ENCODE assay signal across 23 cellular contexts in the genomic region with DNA sequence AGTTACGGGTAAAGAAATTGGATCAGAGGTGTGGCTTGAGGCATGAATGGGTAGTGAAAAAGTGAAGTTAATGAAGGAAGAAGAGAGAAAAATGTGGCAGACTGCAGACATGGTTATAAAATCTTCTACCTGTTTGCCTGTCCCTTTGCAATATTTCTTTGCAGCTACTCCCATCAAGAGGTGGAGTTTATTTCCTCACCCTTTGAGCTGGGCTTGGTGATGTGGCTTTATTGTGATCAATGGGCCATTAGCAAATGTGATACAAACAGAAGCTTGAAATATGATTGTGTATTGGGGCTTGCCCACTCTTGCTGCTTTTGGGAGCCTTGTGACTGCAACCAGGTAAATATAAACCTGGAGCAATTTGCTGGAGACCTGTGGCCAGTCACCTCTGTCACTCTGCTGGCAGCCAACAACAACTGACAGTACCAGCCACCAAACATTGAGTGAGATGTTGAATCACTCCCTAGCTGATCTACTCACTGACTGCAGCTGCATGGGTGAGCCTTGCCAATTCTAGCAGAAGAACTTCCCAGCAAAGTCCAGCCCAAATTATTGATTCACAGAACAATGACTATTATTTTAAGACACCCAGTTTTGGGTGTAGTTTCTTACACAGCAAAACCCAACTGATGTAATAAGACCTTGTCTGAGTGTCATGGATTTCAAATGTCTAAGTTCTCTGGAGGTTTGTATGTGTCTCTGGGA.
DNase-seq lines count a peak whose midpoint lies in the region; ATAC-seq, FAIRE-seq and TF ChIP-seq lines count a peak whose summit lies in the region.
"Had no signal": no experiment of that assay in that cellular context is flagged by ENCODE, and none has a peak within 500 bp of the region (broad histone marks: within the 10 kb centered on the region; RNA-seq: fewer than 3 reads in every experiment).

No MANE protein-coding gene starts in this region.

- no peak for TF ChIP-seq EP300 in HepG2 (IDR thresholded peaks at IDR 0.05; ENCODE audit: low read depth in 2 of 2, low read length in 2 of 2)
- no peak for TF ChIP-seq EP300 in HepG2 (CRISPR knock-in tag; IDR thresholded peaks at IDR 0.05; ENCODE audit: borderline replicate concordance)

- in situ Hi-C loops in HepG2 (cut with HindIII; ENCODE audit: extremely low pct_ligation_motif_present, low pct_unique_long_range_greater_than_20kb), result no loop called here

- H3K9me3 Mint-ChIP-seq in activated CD4-positive, alpha-beta memory T cell treated with anti-CD3 and anti-CD28 coated beads for 36 hours, result no peaks in the 10 kb centered on the region
- peaks cover 2% of the 10 kb centered on the region for H3K9me3 Mint-ChIP-seq in activated CD4-positive, alpha-beta memory T cell treated with anti-CD3 and anti-CD28 coated beads, Interleukin-2, amount 10 ng/mL, durations not matched to agents 7 days and 5 days
- peaks cover 3% of the 10 kb centered on the region for H3K9me3 Mint-ChIP-seq in stimulated activated memory B cell treated with anti-CD40 and anti-IgM and Interleukin-4, amounts not matched to agents 10 μg/mL and 1 μg/mL and 100 μg/mL, for 72 hours
- no peaks in the 10 kb centered on the region for H3K9me3 Mint-ChIP-seq in natural killer cell
- H3K9me3 Mint-ChIP-seq: activated naive CD4-positive, alpha-beta T cell treated with anti-CD3 and anti-CD28 coated beads, Interleukin-2, amount 50 U/mL, for 24 hours had no signal

- no peak for TF ChIP-seq RAD21 in HepG2 (CRISPR knock-in tag; IDR thresholded peaks at IDR 0.05)

- H3K36me3 ChIP-seq in PC-3 (ENCODE audit: low read depth, low read length), result no peaks in the 10 kb centered on the region
- no peaks in the 10 kb centered on the region for H3K36me3 ChIP-seq in HepG2 (replicated peaks in 1 of 2; ENCODE audit: control insufficient read depth in 1 of 2, insufficient read depth in 2 of 2, low read length in 2 of 2)
- H3K36me3 ChIP-seq: colonic mucosa, gastrocnemius medialis, suprapubic skin had no signal

- H3F3A ChIP-seq in PC-3 (ENCODE audit: low read length, unreplicated experiment), result no peaks in the 10 kb centered on the region

- no peaks in the 10 kb centered on the region for H3K9me3 ChIP-seq in PC-3 (ENCODE audit: low read length)
- H3K9me3 ChIP-seq in HepG2 (ENCODE audit: low read length), result no peaks in the 10 kb centered on the region
- H3K9me3 ChIP-seq: colonic mucosa, gastrocnemius medialis, suprapubic skin had no signal

- CTCF ChIA-PET in activated CD4-positive, alpha-beta memory T cell treated with anti-CD3 and anti-CD28 coated beads for 36 hours (lab: Charles Lee), result no interaction called here
- CTCF ChIA-PET in activated CD4-positive, alpha-beta memory T cell treated with anti-CD3 and anti-CD28 coated beads, Interleukin-2, amount 10 ng/mL, durations not matched to agents 7 days and 5 days (lab: Charles Lee), result interaction anchor here (1.5 kb wide), 1 partner anchor 315 kb away, joined by 4 read pairs; no protein-coding TSS in a partner anchor
- CTCF ChIA-PET in PC-3 (lab: Charles Lee), result no interaction called here
- CTCF ChIA-PET in HepG2 (lab: Yijun Ruan, JAX; ENCODE audit: low intra/inter-chr PET ratio, low total read pairs), result no interaction called here

- H3K4me3 ChIP-seq in PC-3 (ENCODE audit: low read length), result no peak overlapping the region
- H3K4me3 ChIP-seq in HepG2 (replicated peaks in 1 of 3; ENCODE audit: insufficient read depth in 1 of 3, low read depth in 2 of 3, low read length in 3 of 3), result no peak overlapping the region
- H3K4me3 ChIP-seq: colonic mucosa, gastrocnemius medialis, skin epidermis, suprapubic skin had no signal

- POLR2A ChIA-PET in activated CD4-positive, alpha-beta memory T cell treated with anti-CD3 and anti-CD28 coated beads for 36 hours (lab: Charles Lee), result interaction anchor here (0.5 to 2.0 kb wide), 2 partner anchors 12 to 150 kb away, joined by 3 to 6 read pairs; no protein-coding TSS in a partner anchor
- POLR2A ChIA-PET in activated CD4-positive, alpha-beta memory T cell treated with anti-CD3 and anti-CD28 coated beads, Interleukin-2, amount 10 ng/mL, durations not matched to agents 7 days and 5 days (lab: Charles Lee), result interaction anchor here (0.9 to 1.1 kb wide), 2 partner anchors 150 to 268 kb away, joined by 3 to 4 read pairs; no protein-coding TSS in a partner anchor
- POLR2A ChIA-PET in PC-3 (lab: Charles Lee; ENCODE audit: unreplicated experiment), result no interaction called here
- POLR2A ChIA-PET in HepG2 (lab: Yijun Ruan, JAX), result no interaction called here

- H2AFZ ChIP-seq in PC-3 (ENCODE audit: low read length), result no peak overlapping the region
- H2AFZ ChIP-seq in HepG2 (ENCODE audit: low read length), result no peak overlapping the region

- DNase-seq in activated CD4-positive, alpha-beta memory T cell treated with anti-CD3 and anti-CD28 coated beads for 36 hours, result no peak
- DNase-seq in activated CD4-positive, alpha-beta memory T cell treated with anti-CD3 and anti-CD28 coated beads, Interleukin-2, amount 10 ng/mL, durations not matched to agents 7 days and 5 days, result no peak
- DNase-seq in PC-3, result peak; percentile 36
- peak; percentile 52 for DNase-seq in kidney tubule cell (ENCODE audit: low spot score)
- no peak for DNase-seq in natural killer cell
- no peak for DNase-seq in T-helper 9 cell
- no peak for DNase-seq in HepG2 (ENCODE audit: low spot score)
- DNase-seq: activated CD4-positive, alpha-beta T cell treated with anti-CD3 and anti-CD28 coated beads, Interleukin-2, amount 10 ng/mL, durations not matched to agents 7 days and 5 days; activated T-cell treated with anti-CD3 and anti-CD28 coated beads, Interleukin-2, amount 50 U/mL, for 24 hours; C1 segment of cervical spinal cord; colonic mucosa; gastrocnemius medialis; NCI-H1436 treated with DMSO at 0.1 percent for 48 hours; NCI-H2171 treated with DMSO at 0.1 percent for 48 hours; posterior cingulate gyrus; stimulated activated CD4-positive, alpha-beta T cell treated with anti-CD3 and anti-CD28 coated beads, Interleukin-4, amount 100 ng/mL, for 24 hours had no signal

- no peaks in the 10 kb centered on the region for H3K9me2 ChIP-seq in PC-3 (replicated peaks; ENCODE audit: low read length)

- no peaks in the 10 kb centered on the region for H3K27me3 ChIP-seq in PC-3 (ENCODE audit: low read length)
- H3K27me3 ChIP-seq in HepG2 (ENCODE audit: control insufficient read depth in 1 of 2, insufficient read depth in 2 of 2, low read length in 2 of 2), result no peaks in the 10 kb centered on the region
- H3K27me3 ChIP-seq: colonic mucosa, gastrocnemius medialis, suprapubic skin had no signal

- H3K4me1 ChIP-seq in PC-3 (ENCODE audit: insufficient read depth, low read length) (peaks cover 16% of the 10 kb centered on the region), HepG2 (ENCODE audit: insufficient read depth, low read length) (no peaks in the 10 kb centered on the region)
- H3K4me1 ChIP-seq: colonic mucosa had no signal

- H3K9ac ChIP-seq in PC-3 (ENCODE audit: low read length) (no peak overlapping the region), HepG2 (ENCODE audit: insufficient read depth, low read depth, low read length) (no peak overlapping the region)

- peaks cover 82% of the 10 kb centered on the region for H3K4me1 Mint-ChIP-seq in activated CD4-positive, alpha-beta memory T cell treated with anti-CD3 and anti-CD28 coated beads for 36 hours (ENCODE audit: low read depth)
- H3K4me1 Mint-ChIP-seq in activated CD4-positive, alpha-beta memory T cell treated with anti-CD3 and anti-CD28 coated beads, Interleukin-2, amount 10 ng/mL, durations not matched to agents 7 days and 5 days, result peaks cover 67% of the 10 kb centered on the region
- peaks cover 91% of the 10 kb centered on the region for H3K4me1 Mint-ChIP-seq in stimulated activated memory B cell treated with anti-CD40 and anti-IgM and Interleukin-4, amounts not matched to agents 10 μg/mL and 1 μg/mL and 100 μg/mL, for 72 hours
- peaks cover 36 to 54% of the 10 kb centered on the region in 2 donors for H3K4me1 Mint-ChIP-seq in natural killer cell

- ATAC-seq in PC-3 (peak; percentile 46), natural killer cell (no peak), HepG2 (no peak)
- no peak for ATAC-seq in stimulated activated memory B cell treated with anti-CD40 and anti-IgM and Interleukin-4, amounts not matched to agents 10 μg/mL and 1 μg/mL and 100 μg/mL, for 72 hours
- ATAC-seq: gastrocnemius medialis, SK-N-SH treated with all-trans-retinoic acid at 6 μM for 48 hours had no signal

- H3K36me3 Mint-ChIP-seq in activated CD4-positive, alpha-beta memory T cell treated with anti-CD3 and anti-CD28 coated beads for 36 hours, result no peaks in the 10 kb centered on the region
- peaks cover 10% of the 10 kb centered on the region for H3K36me3 Mint-ChIP-seq in activated CD4-positive, alpha-beta memory T cell treated with anti-CD3 and anti-CD28 coated beads, Interleukin-2, amount 10 ng/mL, durations not matched to agents 7 days and 5 days (ENCODE audit: low read depth)
- peaks cover 5% of the 10 kb centered on the region for H3K36me3 Mint-ChIP-seq in stimulated activated memory B cell treated with anti-CD40 and anti-IgM and Interleukin-4, amounts not matched to agents 10 μg/mL and 1 μg/mL and 100 μg/mL, for 72 hours
- H3K36me3 Mint-ChIP-seq in natural killer cell, result no peaks in the 10 kb centered on the region
- H3K36me3 Mint-ChIP-seq: activated naive CD4-positive, alpha-beta T cell treated with anti-CD3 and anti-CD28 coated beads, Interleukin-2, amount 50 U/mL, for 24 hours had no signal

- peak overlapping the region; percentile 29 for H3K27ac Mint-ChIP-seq in activated CD4-positive, alpha-beta memory T cell treated with anti-CD3 and anti-CD28 coated beads for 36 hours
- no peak overlapping the region for H3K27ac Mint-ChIP-seq in activated CD4-positive, alpha-beta memory T cell treated with anti-CD3 and anti-CD28 coated beads, Interleukin-2, amount 10 ng/mL, durations not matched to agents 7 days and 5 days
- peak overlapping the region; percentile 79 for H3K27ac Mint-ChIP-seq in stimulated activated memory B cell treated with anti-CD40 and anti-IgM and Interleukin-4, amounts not matched to agents 10 μg/mL and 1 μg/mL and 100 μg/mL, for 72 hours
- no peak overlapping the region for H3K27ac Mint-ChIP-seq in natural killer cell
- H3K27ac Mint-ChIP-seq: activated CD4-positive, alpha-beta T cell treated with anti-CD3 and anti-CD28 coated beads, Interleukin-2, amount 10 ng/mL, durations not matched to agents 7 days and 5 days; activated T-cell treated with anti-CD3 and anti-CD28 coated beads, Interleukin-2, amount 50 U/mL, for 24 hours had no signal

- H3K4me3 Mint-ChIP-seq in activated CD4-positive, alpha-beta memory T cell treated with anti-CD3 and anti-CD28 coated beads for 36 hours, result no peak overlapping the region
- H3K4me3 Mint-ChIP-seq in activated CD4-positive, alpha-beta memory T cell treated with anti-CD3 and anti-CD28 coated beads, Interleukin-2, amount 10 ng/mL, durations not matched to agents 7 days and 5 days, result no peak overlapping the region
- H3K4me3 Mint-ChIP-seq in stimulated activated memory B cell treated with anti-CD40 and anti-IgM and Interleukin-4, amounts not matched to agents 10 μg/mL and 1 μg/mL and 100 μg/mL, for 72 hours, result peak overlapping the region; percentile 1
- no peak overlapping the region for H3K4me3 Mint-ChIP-seq in natural killer cell
- H3K4me3 Mint-ChIP-seq: activated CD4-positive, alpha-beta T cell treated with anti-CD3 and anti-CD28 coated beads, Interleukin-2, amount 10 ng/mL, durations not matched to agents 7 days and 5 days; activated naive CD4-positive, alpha-beta T cell treated with anti-CD3 and anti-CD28 coated beads, Interleukin-2, amount 50 U/mL, for 24 hours; activated T-cell treated with anti-CD3 and anti-CD28 coated beads, Interleukin-2, amount 50 U/mL, for 24 hours had no signal

- no peak for FAIRE-seq in HepG2 (lab: Jason Lieb, UNC)
- FAIRE-seq: A204.1, GM19239 had no signal

- H3K4me2 ChIP-seq in PC-3 (ENCODE audit: low read length) (no peak overlapping the region), HepG2 (ENCODE audit: low read depth, low read length) (no peak overlapping the region)

- no peaks in the 10 kb centered on the region for H3K27me3 Mint-ChIP-seq in activated CD4-positive, alpha-beta memory T cell treated with anti-CD3 and anti-CD28 coated beads for 36 hours
- H3K27me3 Mint-ChIP-seq in activated CD4-positive, alpha-beta memory T cell treated with anti-CD3 and anti-CD28 coated beads, Interleukin-2, amount 10 ng/mL, durations not matched to agents 7 days and 5 days, result no peaks in the 10 kb centered on the region
- no peaks in the 10 kb centered on the region for H3K27me3 Mint-ChIP-seq in stimulated activated memory B cell treated with anti-CD40 and anti-IgM and Interleukin-4, amounts not matched to agents 10 μg/mL and 1 μg/mL and 100 μg/mL, for 72 hours
- no peaks in the 10 kb centered on the region for H3K27me3 Mint-ChIP-seq in natural killer cell (ENCODE audit: low read depth in 2 of 2)
- H3K27me3 Mint-ChIP-seq: activated CD4-positive, alpha-beta T cell treated with anti-CD3 and anti-CD28 coated beads, Interleukin-2, amount 10 ng/mL, durations not matched to agents 7 days and 5 days; activated naive CD4-positive, alpha-beta T cell treated with anti-CD3 and anti-CD28 coated beads, Interleukin-2, amount 50 U/mL, for 24 hours; activated T-cell treated with anti-CD3 and anti-CD28 coated beads, Interleukin-2, amount 50 U/mL, for 24 hours had no signal

- H3K27ac ChIP-seq in PC-3 (ENCODE audit: low read length) (no peak overlapping the region), HepG2 (ENCODE audit: extremely low read length, insufficient read depth, low read length) (no peak overlapping the region)
- H3K27ac ChIP-seq: colonic mucosa, gastrocnemius medialis, skin epidermis, suprapubic skin had no signal

- H4K20me1 ChIP-seq in PC-3 (ENCODE audit: low read length) (no peaks in the 10 kb centered on the region), HepG2 (ENCODE audit: insufficient read depth, low read length) (no peaks in the 10 kb centered on the region)

- 0% methylated on average over 1 of the region's 1 CpG for WGBS in HepG2 (ENCODE audit: low lambda C conversion rate)

- no peak for TF ChIP-seq CTCF in PC-3 (conservative IDR thresholded peaks at IDR 0.05; ENCODE audit: low read depth, low read length)
- no peak for TF ChIP-seq CTCF in natural killer cell (IDR thresholded peaks at IDR 0.05)
- TF ChIP-seq CTCF in HepG2 (CRISPR knock-in tag; IDR thresholded peaks at IDR 0.05), result no peak

- intact Hi-C loops in activated CD4-positive, alpha-beta memory T cell treated with anti-CD3 and anti-CD28 coated beads for 36 hours (cut with micrococcal nuclease), result loop anchor here (5.0 to 10.0 kb wide), 10 partner anchors 183 to 842 kb away; no protein-coding TSS in a partner anchor
- intact Hi-C loops in PC-3 (cut with micrococcal nuclease) (loop anchor here (2.0 kb wide), 1 partner anchor 89 kb away; no protein-coding TSS in a partner anchor), natural killer cell (cut with micrococcal nuclease) (no loop called here), HepG2 (cut with micrococcal nuclease; ENCODE audit: unreplicated experiment) (no loop called here)

- no peak for TF ChIP-seq POLR2A in HepG2 (IDR thresholded peaks at IDR 0.05; ENCODE audit: insufficient read depth in 1 of 2, low read depth in 2 of 2, low read length in 2 of 2)

- no TSS peak for BruUV-seq in PC-3 (replicated peaks; lab: Mats Ljungman, UMichigan)
- no TSS peak for BruUV-seq in HepG2 (replicated peaks; lab: Mats Ljungman, UMichigan)

- H3K79me2 ChIP-seq in PC-3 (ENCODE audit: low read length) (no peaks in the 10 kb centered on the region), HepG2 (ENCODE audit: insufficient read depth, low read length) (no peaks in the 10 kb centered on the region)

Comparison
In these comparisons a context has a peak if more than half of its experiments do, and no peak if none do; other contexts are left out.
1. H3K27ac Mint-ChIP-seq: peak in activated CD4-positive, alpha-beta memory T cell treated with anti-CD3 and anti-CD28 coated beads for 36 hours (single experiment) and stimulated activated memory B cell treated with anti-CD40 and anti-IgM and Interleukin-4, amounts not matched to agents 10 μg/mL and 1 μg/mL and 100 μg/mL, for 72 hours (single experiment); none in activated CD4-positive, alpha-beta memory T cell treated with anti-CD3 and anti-CD28 coated beads, Interleukin-2, amount 10 ng/mL, durations not matched to agents 7 days and 5 days (single experiment) and natural killer cell (0 of 2).
2. DNase-seq: peak in PC-3 (single experiment) and kidney tubule cell (single experiment); none in activated CD4-positive, alpha-beta memory T cell treated with anti-CD3 and anti-CD28 coated beads for 36 hours (single experiment), activated CD4-positive, alpha-beta memory T cell treated with anti-CD3 and anti-CD28 coated beads, Interleukin-2, amount 10 ng/mL, durations not matched to agents 7 days and 5 days (single experiment), natural killer cell (single experiment), T-helper 9 cell (single experiment) and HepG2 (single experiment).
3. POLR2A ChIA-PET loops: an anchor here in activated CD4-positive, alpha-beta memory T cell treated with anti-CD3 and anti-CD28 coated beads for 36 hours (0.5 to 2.0 kb wide) and activated CD4-positive, alpha-beta memory T cell treated with anti-CD3 and anti-CD28 coated beads, Interleukin-2, amount 10 ng/mL, durations not matched to agents 7 days and 5 days (0.9 to 1.1 kb wide); none called in PC-3 and HepG2.
4. intact Hi-C loops: an anchor here in activated CD4-positive, alpha-beta memory T cell treated with anti-CD3 and anti-CD28 coated beads for 36 hours (5.0 to 10.0 kb wide) and PC-3 (2.0 kb wide); none called in natural killer cell and HepG2.